ENCODE assay signal across 9 cellular contexts in the genomic region with DNA sequence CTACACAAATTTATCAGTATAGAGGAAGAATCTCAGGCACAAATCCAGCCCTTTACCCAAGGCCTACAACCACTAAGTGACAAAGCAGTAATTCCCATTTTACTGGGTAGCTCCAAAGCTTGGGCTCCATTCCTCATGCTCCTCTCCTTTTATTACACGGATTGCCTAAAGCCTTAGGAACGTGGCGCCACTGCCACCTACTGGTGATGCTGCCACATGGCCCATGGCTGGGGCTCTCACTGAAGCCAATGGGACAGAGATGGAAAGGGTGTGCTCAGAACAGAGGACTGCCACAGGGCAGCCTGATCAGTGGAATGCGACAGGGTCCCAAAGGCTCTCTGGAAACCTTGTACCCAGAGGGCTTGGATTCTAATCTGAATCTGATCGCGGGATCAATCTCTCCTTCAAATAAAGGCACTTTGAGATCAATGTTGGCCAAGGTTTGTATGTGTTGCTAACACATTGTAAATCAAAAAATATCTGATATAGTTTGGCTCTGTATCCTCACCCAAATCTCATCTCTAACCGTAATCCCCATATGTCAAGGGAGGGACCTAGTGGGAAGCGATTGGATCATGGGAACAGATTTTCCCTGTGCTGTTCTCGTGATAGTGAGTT. TPM values are rescaled to one million over a fixed set of nuclear protein-coding genes. Genes with fewer than 3 reads are reported as not detected.
DNase-seq lines count a peak whose midpoint lies in the region; ATAC-seq and TF ChIP-seq lines count a peak whose summit lies in the region.
"Had no signal": no experiment of that assay in that cellular context is flagged by ENCODE, and none has a peak within 500 bp of the region (broad histone marks: within the 10 kb centered on the region; RNA-seq: fewer than 3 reads in every experiment).

No MANE protein-coding gene starts in this region.

- H3K9me3 Mint-ChIP-seq in activated naive CD8-positive, alpha-beta T cell treated with anti-CD3 and anti-CD28 coated beads, Interleukin-2, amount 10 ng/mL, durations not matched to agents 7 days and 5 days = no peaks in the 10 kb centered on the region
- H3K9me3 Mint-ChIP-seq: dendritic cell treated with granulocyte-macrophage colony-stimulating factor and Interleukin-4, amounts not matched to agents 40 ng/mL and 50 ng/mL, for 4 days had no signal

- H3K36me3 ChIP-seq in psoas muscle (ENCODE audit: insufficient read depth in 1 of 2, low read depth in 1 of 2) (no peaks in the 10 kb centered on the region), aorta (ENCODE audit: control insufficient read depth in 1 of 2, insufficient read depth in 2 of 2, low read length in 1 of 2) (no peaks in the 10 kb centered on the region)

- no peaks in the 10 kb centered on the region for H3K36me3 Mint-ChIP-seq in activated naive CD8-positive, alpha-beta T cell treated with anti-CD3 and anti-CD28 coated beads, Interleukin-2, amount 10 ng/mL, durations not matched to agents 7 days and 5 days

- H3K9me3 ChIP-seq in psoas muscle (no peaks in the 10 kb centered on the region), aorta (ENCODE audit: control insufficient read depth, low read length) (no peaks in the 10 kb centered on the region)

- H3K27me3 ChIP-seq in psoas muscle (ENCODE audit: insufficient read depth in 3 of 3, low read length in 2 of 3) (peaks cover 0 to 6% (median 2%) of the 10 kb centered on the region in 3 donors), aorta (ENCODE audit: control insufficient read depth in 1 of 2, insufficient read depth in 2 of 2, low read length in 1 of 2) (no peaks in the 10 kb centered on the region)

- H3K4me3 Mint-ChIP-seq in activated naive CD8-positive, alpha-beta T cell treated with anti-CD3 and anti-CD28 coated beads, Interleukin-2, amount 10 ng/mL, durations not matched to agents 7 days and 5 days = no peak overlapping the region
- H3K4me3 Mint-ChIP-seq: dendritic cell treated with granulocyte-macrophage colony-stimulating factor and Interleukin-4, amounts not matched to agents 40 ng/mL and 50 ng/mL, for 4 days had no signal

- peak; percentile 84 for ATAC-seq in activated naive CD8-positive, alpha-beta T cell treated with anti-CD3 and anti-CD28 coated beads, Interleukin-2, amount 10 ng/mL, durations not matched to agents 7 days and 5 days (ENCODE audit: low read depth)
- peak; percentile 93 to 99 (median 94) for ATAC-seq in psoas muscle
- peak; percentile 92 for ATAC-seq in aorta (ENCODE audit: low FRiP score)

- DNase-seq in DMS53 treated with DMSO at 0.1 percent for 48 hours (lab: John Stamatoyannopoulos, UW; ENCODE audit: unreplicated experiment) (peak; percentile 5), H4 (ENCODE audit: low spot score) (peak; percentile 66), NCI-H1092 (lab: John Stamatoyannopoulos, UW) (peak; percentile 50), SW 1271 (lab: John Stamatoyannopoulos, UW) (peak; percentile 10 to 75), cardiac septum (ENCODE audit: low spot score) (peak; percentile 91), psoas muscle (peak; percentile 76 to 89), aorta (peak; percentile 87 to 94)
- peak; percentile 84 for DNase-seq in activated naive CD8-positive, alpha-beta T cell treated with anti-CD3 and anti-CD28 coated beads, Interleukin-2, amount 10 ng/mL, durations not matched to agents 7 days and 5 days

- no peak overlapping the region for H3K27ac ChIP-seq in psoas muscle
- no peak overlapping the region for H3K27ac ChIP-seq in aorta (ENCODE audit: low read depth in 1 of 2, low read length in 2 of 2)

- intact Hi-C loops in cardiac septum (cut with DNase I) (loop anchor here (2.0 to 10.0 kb wide), 4 partner anchors 197 to 547 kb away; no protein-coding TSS in a partner anchor), psoas muscle (cut with DNase I) (loop anchor here (2.0 to 10.0 kb wide), 6 partner anchors 197 to 549 kb away; no protein-coding TSS in a partner anchor), aorta (cut with DNase I) (loop anchor here (1.0 to 10.0 kb wide), 5 partner anchors 197 to 549 kb away; no protein-coding TSS in a partner anchor)

- 28 to 30% (median 29%) methylated on average over 9 of the region's 9 CpGs for WGBS in psoas muscle, 3 donors
- 25 to 30% methylated on average over 9 of the region's 9 CpGs for WGBS in aorta, 2 donors

- H3K27ac Mint-ChIP-seq in activated naive CD8-positive, alpha-beta T cell treated with anti-CD3 and anti-CD28 coated beads, Interleukin-2, amount 10 ng/mL, durations not matched to agents 7 days and 5 days = no peak overlapping the region
- H3K27ac Mint-ChIP-seq: dendritic cell treated with granulocyte-macrophage colony-stimulating factor and Interleukin-4, amounts not matched to agents 40 ng/mL and 50 ng/mL, for 4 days had no signal

- H3K4me3 ChIP-seq in psoas muscle = no peak overlapping the region
- no peak overlapping the region for H3K4me3 ChIP-seq in aorta (ENCODE audit: low read length in 2 of 2)

- TF ChIP-seq CTCF in psoas muscle (IDR thresholded peaks at IDR 0.05) = peak; percentile 95

- peaks cover 3% of the 10 kb centered on the region for H3K27me3 Mint-ChIP-seq in activated naive CD8-positive, alpha-beta T cell treated with anti-CD3 and anti-CD28 coated beads, Interleukin-2, amount 10 ng/mL, durations not matched to agents 7 days and 5 days

- no peaks in the 10 kb centered on the region for H3K4me1 Mint-ChIP-seq in activated naive CD8-positive, alpha-beta T cell treated with anti-CD3 and anti-CD28 coated beads, Interleukin-2, amount 10 ng/mL, durations not matched to agents 7 days and 5 days

- no peaks in the 10 kb centered on the region for H3K4me1 ChIP-seq in psoas muscle
- H3K4me1 ChIP-seq in aorta (ENCODE audit: control insufficient read depth in 1 of 2, insufficient read depth in 2 of 2, low read length in 2 of 2) = no peaks in the 10 kb centered on the region

- POLR2A ChIA-PET in activated naive CD8-positive, alpha-beta T cell treated with anti-CD3 and anti-CD28 coated beads, Interleukin-2, amount 10 ng/mL, durations not matched to agents 7 days and 5 days (lab: Charles Lee) = no interaction called here

RNA-seq across cellular contexts. Expression of gene LYZL4, which starts 33.5 kb away (rescaled TPM):
- total RNA-seq in H4 (2014; rRNA removed; shearing (Covaris generic)) = not detected in 2 replicates
- total RNA-seq in activated naive CD8-positive, alpha-beta T cell treated with anti-CD3 and anti-CD28 coated beads, Interleukin-2, amount 10 ng/mL, durations not matched to agents 7 days and 5 days = not detected
- total RNA-seq in cardiac septum = not detected
- not detected for total RNA-seq in psoas muscle
- not detected for polyA plus RNA-seq in psoas muscle
- not detected for total RNA-seq in aorta
- not detected for polyA plus RNA-seq in aorta

RNA-seq across cellular contexts. Expression of gene VIPR1, which starts 58.5 kb away (rescaled TPM):
- total RNA-seq in H4 (2014; rRNA removed; shearing (Covaris generic)) = not detected in 2 replicates
- 10 to 100 TPM; 22.3 to 26.9 TPM for total RNA-seq in activated naive CD8-positive, alpha-beta T cell treated with anti-CD3 and anti-CD28 coated beads, Interleukin-2, amount 10 ng/mL, durations not matched to agents 7 days and 5 days
- 0.89 TPM for total RNA-seq in cardiac septum
- total RNA-seq in psoas muscle = 1 to 10 TPM in 2 of 4 donors, under 1 TPM in 2; 0.37 to 1.8 (median 1.0) TPM
- polyA plus RNA-seq in psoas muscle = under 1 TPM; 0.28 to 0.95 (median 0.69) TPM
- total RNA-seq in aorta = 1 to 10 TPM; 3.2 to 7.6 TPM
- polyA plus RNA-seq in aorta = 10 to 100 TPM; 11.5 to 14.0 TPM

Comparison
In these comparisons a context has a peak if more than half of its experiments do, and no peak if none do; other contexts are left out.
1. DNase-seq: peak in every context shown above with its lines; median percentile 91 in cardiac septum; 90 in aorta; 84 in activated naive CD8-positive, alpha-beta T cell treated with anti-CD3 and anti-CD28 coated beads, Interleukin-2, amount 10 ng/mL, durations not matched to agents 7 days and 5 days; 82 in psoas muscle; 66 in H4; 50 in NCI-H1092; 42 in SW 1271; 5 in DMS53 treated with DMSO at 0.1 percent for 48 hours.